ENCODE assay signal across 12 cellular contexts in the genomic region with DNA sequence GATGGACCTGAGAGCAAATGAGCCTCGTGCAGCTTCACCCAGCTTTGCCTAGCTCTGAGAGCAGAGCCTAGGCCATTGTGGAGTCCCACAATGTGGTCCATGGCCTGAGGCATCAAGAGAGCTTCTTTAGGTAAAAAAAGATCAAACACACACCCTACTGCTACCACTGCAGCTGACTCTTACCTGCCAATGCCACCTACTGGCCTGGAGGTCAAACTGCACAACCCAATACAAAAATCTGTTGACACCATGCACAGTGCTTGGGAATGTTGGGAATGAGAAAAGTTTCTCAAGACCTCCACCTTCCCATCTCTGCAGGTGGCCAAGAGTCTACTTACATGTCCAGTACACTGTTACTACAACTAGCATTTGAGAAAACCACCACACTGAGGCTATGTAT.
DNase-seq lines count a peak whose midpoint lies in the region; ATAC-seq and TF ChIP-seq lines count a peak whose summit lies in the region.
"Had no signal": no experiment of that assay in that cellular context is flagged by ENCODE, and none has a peak within 500 bp of the region (broad histone marks: within the 10 kb centered on the region; RNA-seq: fewer than 3 reads in every experiment).

No MANE protein-coding gene starts in this region.

- DNase-seq in left ventricle myocardium inferior (no peak), left cardiac atrium (no peak), OCI-M1 (lab: John Stamatoyannopoulos, UW) (peak; percentile 28), fibroblast of mammary gland (ENCODE audit: low read depth) (no peak), NCI-H526 (lab: John Stamatoyannopoulos, UW) (no peak), cerebellum (ENCODE audit: low spot score) (no peak), SK-N-DZ (ENCODE audit: low spot score) (no peak)
- no peak for DNase-seq in activated naive CD4-positive, alpha-beta T cell treated with Interleukin-2 at 50 U/mL for 16 hours
- DNase-seq: activated T-cell treated with anti-CD3 and anti-CD28 coated beads for 4 hours, gastrocnemius medialis, NCI-H748 treated with DMSO at 0.1 percent for 48 hours had no signal

- peaks cover 36% of the 10 kb centered on the region for H3K36me3 ChIP-seq in left ventricle myocardium inferior

- H3K9me3 ChIP-seq in left ventricle myocardium inferior (replicated peaks): peaks cover 11% of the 10 kb centered on the region
- H3K9me3 ChIP-seq: gastrocnemius medialis had no signal

- ATAC-seq in left cardiac atrium: no peak
- ATAC-seq: gastrocnemius medialis had no signal

- H3K4me3 ChIP-seq in left ventricle myocardium inferior: no peak overlapping the region
- H3K4me3 ChIP-seq in fibroblast of mammary gland (ENCODE audit: control insufficient read depth, low read depth, low read length): no peak overlapping the region
- H3K4me3 ChIP-seq: gastrocnemius medialis, tibial nerve had no signal

- TF ChIP-seq CTCF in left ventricle myocardium inferior (IDR thresholded peaks at IDR 0.05; ENCODE audit: borderline replicate concordance) (peak; percentile 15), fibroblast of mammary gland (conservative IDR thresholded peaks at IDR 0.05; ENCODE audit: control insufficient read depth, insufficient read depth, low read depth, low read length) (peak; percentile 34)

- intact Hi-C loops in left ventricle myocardium inferior (cut with micrococcal nuclease): no loop called here
- intact Hi-C loops in left cardiac atrium (cut with DNase I): no loop called here

- H3K27ac ChIP-seq in left ventricle myocardium inferior (replicated peaks): no peak overlapping the region
- H3K27ac ChIP-seq: gastrocnemius medialis, tibial nerve had no signal

- no peaks in the 10 kb centered on the region for H3K4me1 ChIP-seq in left ventricle myocardium inferior
- H3K4me1 ChIP-seq: gastrocnemius medialis, tibial nerve had no signal

- H3K27me3 ChIP-seq in left ventricle myocardium inferior (ENCODE audit: low read depth): no peaks in the 10 kb centered on the region
- H3K27me3 ChIP-seq: gastrocnemius medialis, tibial nerve had no signal
